Comparison of ENCODE assay signal across 8 cellular contexts in genomic region chr1:31939484-31940329, GRCh38. TPM values are rescaled to one million over a fixed set of nuclear protein-coding genes. Genes with fewer than 3 reads are reported as not detected.
DNase-seq lines count a peak whose midpoint lies in the region; ATAC-seq and TF ChIP-seq lines count a peak whose summit lies in the region.

No MANE protein-coding gene starts in this region.

- peaks cover 19% of the 10 kb centered on the region for H3K4me1 ChIP-seq in foreskin keratinocyte

- no peaks in the 10 kb centered on the region for H3K27me3 Mint-ChIP-seq in activated T-helper 1 cell treated with anti-CD3 and anti-CD28 coated beads, Interleukin-12 subunit alpha, Interleukin-12 subunit beta, Interleukin-2, Interleukin-4 antibody, amounts not matched to agents 30 ng/mL and 10 ng/mL and 1 ng/mL, durations not matched to agents 14 hours and 24 hours and 36 hours (ENCODE audit: insufficient read depth)

- peak overlapping the region; percentile 91 for H3K27ac Mint-ChIP-seq in activated T-helper 1 cell treated with anti-CD3 and anti-CD28 coated beads, Interleukin-12 subunit alpha, Interleukin-12 subunit beta, Interleukin-2, Interleukin-4 antibody, amounts not matched to agents 30 ng/mL and 10 ng/mL and 1 ng/mL, durations not matched to agents 14 hours and 24 hours and 36 hours

- H3K36me3 Mint-ChIP-seq in activated T-helper 1 cell treated with anti-CD3 and anti-CD28 coated beads, Interleukin-12 subunit alpha, Interleukin-12 subunit beta, Interleukin-2, Interleukin-4 antibody, amounts not matched to agents 30 ng/mL and 10 ng/mL and 1 ng/mL, durations not matched to agents 14 hours and 24 hours and 36 hours (ENCODE audit: low read depth) = peaks cover 18% of the 10 kb centered on the region

- H3K4me3 ChIP-seq in GM12865 (ENCODE audit: low read depth, low read length) = no peak overlapping the region

- POLR2A ChIA-PET in RWPE1 (lab: Yijun Ruan, JAX; ENCODE audit: low non-redundant PET) = interaction anchor here (0.6 kb wide), 1 partner anchor 228 kb away, joined by 5 read pairs; no protein-coding TSS in a partner anchor

- H3K4me3 Mint-ChIP-seq in activated T-helper 1 cell treated with anti-CD3 and anti-CD28 coated beads, Interleukin-12 subunit alpha, Interleukin-12 subunit beta, Interleukin-2, Interleukin-4 antibody, amounts not matched to agents 30 ng/mL and 10 ng/mL and 1 ng/mL, durations not matched to agents 14 hours and 24 hours and 36 hours = peak overlapping the region; percentile 67

- ATAC-seq in HG02759 (IDR thresholded peaks at IDR 0.05; ENCODE audit: unreplicated experiment) = peak; percentile 23
- peak; percentile 58 for ATAC-seq in foreskin keratinocyte

- H3K4me1 Mint-ChIP-seq in activated T-helper 1 cell treated with anti-CD3 and anti-CD28 coated beads, Interleukin-12 subunit alpha, Interleukin-12 subunit beta, Interleukin-2, Interleukin-4 antibody, amounts not matched to agents 30 ng/mL and 10 ng/mL and 1 ng/mL, durations not matched to agents 14 hours and 24 hours and 36 hours (ENCODE audit: low read depth) = peaks cover 63% of the 10 kb centered on the region

- H3K9me3 Mint-ChIP-seq in activated T-helper 1 cell treated with anti-CD3 and anti-CD28 coated beads, Interleukin-12 subunit alpha, Interleukin-12 subunit beta, Interleukin-2, Interleukin-4 antibody, amounts not matched to agents 30 ng/mL and 10 ng/mL and 1 ng/mL, durations not matched to agents 14 hours and 24 hours and 36 hours = no peaks in the 10 kb centered on the region

- peak overlapping the region; percentile 95 for H3K27ac ChIP-seq in RWPE1
- H3K27ac ChIP-seq in foreskin keratinocyte = no peak overlapping the region

- no peaks in the 10 kb centered on the region for H3K27me3 ChIP-seq in foreskin keratinocyte

- DNase-seq in GM12865 (ENCODE audit: low read depth) = peak; percentile 93
- peak; percentile 83 for DNase-seq in RWPE1 (ENCODE audit: low spot score)
- DNase-seq in activated T-helper 1 cell treated with anti-CD3 and anti-CD28 coated beads, Interleukin-12 subunit alpha, Interleukin-12 subunit beta, Interleukin-2, Interleukin-4 antibody, amounts not matched to agents 30 ng/mL and 10 ng/mL and 1 ng/mL, durations not matched to agents 14 hours and 24 hours and 36 hours (ENCODE audit: low spot score) = peak; percentile 76
- peak in 1 of 2 donors; percentile 82 for DNase-seq in foreskin keratinocyte
- peak; percentile 54 for DNase-seq in smooth muscle cell of the brain vasculature (ENCODE audit: low read depth, low spot score)
- no peak for DNase-seq in NCI-H1048 (lab: John Stamatoyannopoulos, UW)
- DNase-seq in occipital lobe (lab: John Stamatoyannopoulos, UW) = no peak

- CTCF ChIA-PET in RWPE1 (lab: Yijun Ruan, JAX) = interaction anchor here (0.5 to 3.6 kb wide), 11 partner anchors 10 to 730 kb away, joined by 3 to 41 read pairs (median 4); no protein-coding TSS in a partner anchor

- TF ChIP-seq CTCF in GM12865 (IDR thresholded peaks at IDR 0.05; ENCODE audit: insufficient read depth, low read depth, low read length, missing control alignments) (peak; percentile 64), RWPE1 (conservative IDR thresholded peaks at IDR 0.05; ENCODE audit: low read depth) (no peak; the same call in 1 of the 2 replicates), foreskin keratinocyte (conservative IDR thresholded peaks at IDR 0.05) (peak; percentile 76)

- intact Hi-C loops in activated T-helper 1 cell treated with anti-CD3 and anti-CD28 coated beads, Interleukin-12 subunit alpha, Interleukin-12 subunit beta, Interleukin-2, Interleukin-4 antibody, amounts not matched to agents 30 ng/mL and 10 ng/mL and 1 ng/mL, durations not matched to agents 14 hours and 24 hours and 36 hours (cut with micrococcal nuclease) = loop anchor here (1.0 to 10.0 kb wide), 8 partner anchors 25 to 395 kb away; partner anchors contain the start of genes KHDRBS1, KPNA6, MARCKSL1 and PEF1

RNA-seq across cellular contexts. Expression of gene PTP4A2, which starts 1.5 kb away (rescaled TPM):
- total RNA-seq in activated T-helper 1 cell treated with anti-CD3 and anti-CD28 coated beads, Interleukin-12 subunit alpha, Interleukin-12 subunit beta, Interleukin-2, Interleukin-4 antibody, amounts not matched to agents 30 ng/mL and 10 ng/mL and 1 ng/mL, durations not matched to agents 14 hours and 24 hours and 36 hours = 390 and 421 TPM in 2 replicates
- total RNA-seq in foreskin keratinocyte = 251 and 254 TPM in 2 replicates
- polyA plus RNA-seq in foreskin keratinocyte = 130 and 148 TPM in 2 replicates
- total RNA-seq in occipital lobe = 551 TPM

Comparison
In these comparisons a context has a peak if more than half of its experiments do, and no peak if none do; other contexts are left out.
1. DNase-seq: peak in GM12865 (single experiment), RWPE1 (single experiment), activated T-helper 1 cell treated with anti-CD3 and anti-CD28 coated beads, Interleukin-12 subunit alpha, Interleukin-12 subunit beta, Interleukin-2, Interleukin-4 antibody, amounts not matched to agents 30 ng/mL and 10 ng/mL and 1 ng/mL, durations not matched to agents 14 hours and 24 hours and 36 hours (single experiment) and smooth muscle cell of the brain vasculature (single experiment); none in NCI-H1048 (single experiment) and occipital lobe (single experiment).